24 cellular contexts compared by ENCODE assay signal in the genomic region with DNA sequence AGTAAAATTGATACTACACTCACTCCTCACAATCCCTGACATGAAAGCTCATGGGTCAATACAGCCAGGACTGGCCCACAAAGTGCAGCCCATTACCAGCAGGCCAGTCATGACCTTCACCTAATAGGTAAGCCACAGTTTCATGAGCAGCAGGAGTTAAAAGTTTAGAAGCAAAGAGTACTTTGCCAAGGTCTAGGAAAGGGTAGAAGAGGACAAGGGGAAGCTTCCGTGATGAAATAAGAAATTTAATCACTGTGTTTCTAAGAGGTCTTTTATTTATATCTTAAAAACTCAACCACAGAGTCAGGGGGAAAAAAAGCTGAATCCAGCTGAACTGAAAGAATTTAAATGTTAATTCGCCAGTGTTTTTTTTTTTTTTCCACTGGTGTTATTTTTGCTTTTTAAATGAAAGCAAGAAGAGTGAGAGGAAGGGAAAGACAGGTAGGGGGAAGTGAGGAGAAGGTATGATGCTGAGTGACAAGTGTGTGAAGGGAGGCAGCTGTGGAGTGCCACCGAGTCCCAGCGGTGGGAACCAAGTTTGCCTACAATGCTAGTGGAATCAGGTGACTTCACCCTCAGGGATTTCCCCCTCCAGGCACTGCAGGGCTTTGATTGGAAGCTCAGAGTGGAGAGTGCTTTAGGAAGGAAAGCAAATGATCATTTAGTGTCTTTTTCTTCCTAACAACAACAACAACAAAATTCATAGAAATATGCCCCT.
DNase-seq lines count a peak whose midpoint lies in the region; ATAC-seq, FAIRE-seq and TF ChIP-seq lines count a peak whose summit lies in the region.
"Had no signal": no experiment of that assay in that cellular context is flagged by ENCODE, and none has a peak within 500 bp of the region (broad histone marks: within the 10 kb centered on the region; RNA-seq: fewer than 3 reads in every experiment).

No MANE protein-coding gene starts in this region.

- H3K4ac ChIP-seq in H9 (ENCODE audit: low read depth, low read length): no peak overlapping the region

- H3K27ac Mint-ChIP-seq in H9: no peak overlapping the region
- no peak overlapping the region for H3K27ac Mint-ChIP-seq in natural killer cell treated with Interleukin-12 subunit alpha and Interleukin-12 subunit beta and Interleukin-15 and Interleukin-18, amount 100 ng/mL, for 72 hours
- H3K27ac Mint-ChIP-seq: activated CD4-positive, alpha-beta T cell treated with anti-CD3 and anti-CD28 coated beads, Interleukin-2, amount 10 ng/mL, durations not matched to agents 24 days and 14 days; activated naive CD8-positive, alpha-beta T cell treated with anti-CD3 and anti-CD28 coated beads, Interleukin-2, amount 50 U/mL, for 24 hours; CD4-positive, CD25-positive, alpha-beta regulatory T cell had no signal

- no peak overlapping the region for H3K23ac ChIP-seq in H9 (ENCODE audit: insufficient read length, low read depth, low read length)

- no peak overlapping the region for H2BK20ac ChIP-seq in H9 (ENCODE audit: low read depth, low read length, poor library complexity, severe bottlenecking)

- no peak for TF ChIP-seq EP300 in esophagus muscularis mucosa (IDR thresholded peaks at IDR 0.05)

- no peaks in the 10 kb centered on the region for H3K23me2 ChIP-seq in H9 (ENCODE audit: insufficient read length, low read depth, low read length, poor library complexity, severe bottlenecking)

- H3K79me2 ChIP-seq in H9 (ENCODE audit: insufficient read depth, low read length): no peaks in the 10 kb centered on the region

- DNase-seq in GM12891 (ENCODE audit: insufficient read length, low spot score): no peak
- peak; percentile 28 for DNase-seq in H9
- peak; percentile 21 for DNase-seq in esophagus muscularis mucosa (ENCODE audit: extremely low spot score)
- no peak for DNase-seq in psoas muscle
- no peak for DNase-seq in substantia nigra (lab: John Stamatoyannopoulos, UW)
- no peak for DNase-seq in natural killer cell treated with Interleukin-12 subunit alpha and Interleukin-12 subunit beta and Interleukin-15 and Interleukin-18, amount 100 ng/mL, for 72 hours (ENCODE audit: low spot score)
- DNase-seq: activated CD4-positive, alpha-beta T cell treated with anti-CD3 and anti-CD28 coated beads, Interleukin-2, amount 10 ng/mL, durations not matched to agents 24 days and 14 days; activated gamma-delta T cell treated with Interleukin-2 at 50 U/mL for 16 hours; activated naive CD8-positive, alpha-beta T cell treated with anti-CD3 and anti-CD28 coated beads, Interleukin-2, amount 50 U/mL, for 24 hours; activated T-cell treated with anti-CD3 and anti-CD28 coated beads, Interleukin-2, amount 50 U/mL, for 4 hours; CD4-positive, CD25-positive, alpha-beta regulatory T cell; islet precursor cell; NCI-H1694; NCI-H524 treated with DMSO at 0.1 percent for 48 hours; NK-92 treated with Interleukin-12 subunit alpha and Interleukin-12 subunit beta, amount 100 ng/mL, for 24 hours; right lobe of liver; SIG-M5; stimulated activated CD4-positive, alpha-beta T cell treated with anti-CD3 and anti-CD28 coated beads, Interleukin-2, amount 100 ng/mL, for 48 hours had no signal

- no peak overlapping the region for H2BK15ac ChIP-seq in H9 (ENCODE audit: low read depth, low read length)

- H3K9me3 ChIP-seq in H9 (ENCODE audit: control insufficient read depth, low read depth, low read length) (no peaks in the 10 kb centered on the region), esophagus muscularis mucosa (no peaks in the 10 kb centered on the region), psoas muscle (no peaks in the 10 kb centered on the region)
- H3K9me3 ChIP-seq: gastroesophageal sphincter, right lobe of liver had no signal

- no peak overlapping the region for H4K5ac ChIP-seq in H9 (ENCODE audit: insufficient read length, low read depth, low read length)

- no peak for FAIRE-seq in GM12891 (lab: Jason Lieb, UNC)
- FAIRE-seq: endometrium, GM19239 had no signal

- no peaks in the 10 kb centered on the region for H3K36me3 Mint-ChIP-seq in H9 (ENCODE audit: insufficient read depth in 1 of 3, low read depth in 3 of 3)
- H3K36me3 Mint-ChIP-seq in natural killer cell treated with Interleukin-12 subunit alpha and Interleukin-12 subunit beta and Interleukin-15 and Interleukin-18, amount 100 ng/mL, for 72 hours: no peaks in the 10 kb centered on the region
- H3K36me3 Mint-ChIP-seq: CD4-positive, CD25-positive, alpha-beta regulatory T cell had no signal

- WGBS in H9 (ENCODE audit: extremely low coverage, insufficient read length, low lambda C conversion rate): no CpG with 5 or more reads among the region's 4 CpGs
- 33% methylated on average over 4 of the region's 4 CpGs for WGBS in esophagus muscularis mucosa
- 18 to 44% (median 22%) methylated on average over 4 of the region's 4 CpGs for WGBS in psoas muscle, 3 donors

- no peak overlapping the region for H2BK12ac ChIP-seq in H9 (ENCODE audit: insufficient read length, low read depth, low read length)

- no peak overlapping the region for H2AFZ ChIP-seq in H9 (ENCODE audit: low read length)

- H3K27me3 Mint-ChIP-seq in H9 (ENCODE audit: low read depth): no peaks in the 10 kb centered on the region
- H3K27me3 Mint-ChIP-seq in natural killer cell treated with Interleukin-12 subunit alpha and Interleukin-12 subunit beta and Interleukin-15 and Interleukin-18, amount 100 ng/mL, for 72 hours: peaks cover 27 to 35% of the 10 kb centered on the region in 2 donors

- no peak overlapping the region for H2BK5ac ChIP-seq in H9 (ENCODE audit: insufficient read length, low read length)

- H4K91ac ChIP-seq in H9 (ENCODE audit: insufficient read length, low read depth, low read length): no peak overlapping the region

- intact Hi-C loops in esophagus muscularis mucosa (cut with DNase I) (no loop called here), psoas muscle (cut with DNase I) (no loop called here)

- no peak overlapping the region for H2BK120ac ChIP-seq in H9 (ENCODE audit: low read depth, low read length, poor library complexity, severe bottlenecking)

- no peaks in the 10 kb centered on the region for H3K9me3 Mint-ChIP-seq in H9
- no peaks in the 10 kb centered on the region for H3K9me3 Mint-ChIP-seq in natural killer cell treated with Interleukin-12 subunit alpha and Interleukin-12 subunit beta and Interleukin-15 and Interleukin-18, amount 100 ng/mL, for 72 hours
- H3K9me3 Mint-ChIP-seq: activated CD4-positive, alpha-beta T cell treated with anti-CD3 and anti-CD28 coated beads, Interleukin-2, amount 10 ng/mL, durations not matched to agents 24 days and 14 days; activated naive CD8-positive, alpha-beta T cell treated with anti-CD3 and anti-CD28 coated beads, Interleukin-2, amount 50 U/mL, for 24 hours; activated T-cell treated with anti-CD3 and anti-CD28 coated beads, Interleukin-2, amount 50 U/mL, for 4 hours; neural crest cell had no signal

- H3T11ph ChIP-seq in H9 (ENCODE audit: low read length): no peak overlapping the region

- H3K79me1 ChIP-seq in H9 (ENCODE audit: insufficient read depth, low read depth, low read length, poor library complexity, severe bottlenecking): no peaks in the 10 kb centered on the region

- TF ChIP-seq CTCF in H9 (conservative IDR thresholded peaks at IDR 0.05) (no peak), esophagus muscularis mucosa (IDR thresholded peaks at IDR 0.05) (no peak), psoas muscle (IDR thresholded peaks at IDR 0.05) (no peak)

- H3K27ac ChIP-seq in H9 (ENCODE audit: insufficient read length, low read depth, low read length) (no peak overlapping the region), esophagus muscularis mucosa (replicated peaks in 1 of 4) (no peak overlapping the region), psoas muscle (no peak overlapping the region), substantia nigra (ENCODE audit: low read depth, low read length, poor library complexity, severe bottlenecking) (no peak overlapping the region)
- H3K27ac ChIP-seq: gastroesophageal sphincter, right lobe of liver, VCaP had no signal

- no peaks in the 10 kb centered on the region for H3K36me3 ChIP-seq in esophagus muscularis mucosa
- no peaks in the 10 kb centered on the region for H3K36me3 ChIP-seq in psoas muscle (ENCODE audit: insufficient read depth in 1 of 2, low read depth in 1 of 2)
- H3K36me3 ChIP-seq: gastroesophageal sphincter, right lobe of liver had no signal

- no peak overlapping the region for H3K9ac ChIP-seq in H9 (ENCODE audit: extremely low read depth, insufficient read length, low read length)

- no peak overlapping the region for H3K14ac ChIP-seq in H9 (ENCODE audit: insufficient read depth, low read length)

- no peak overlapping the region for H3K18ac ChIP-seq in H9 (ENCODE audit: insufficient read length, low read depth, low read length)

- no peaks in the 10 kb centered on the region for H4K20me1 ChIP-seq in H9 (ENCODE audit: control insufficient read depth, insufficient read depth, insufficient read length)

- peaks cover 6% of the 10 kb centered on the region in 2 experiments; a peak in 3 of 4 replicates for H3K4me1 Mint-ChIP-seq in H9
- H3K4me1 Mint-ChIP-seq in natural killer cell treated with Interleukin-12 subunit alpha and Interleukin-12 subunit beta and Interleukin-15 and Interleukin-18, amount 100 ng/mL, for 72 hours (ENCODE audit: low read depth in 2 of 2): peaks cover 0 to 8% of the 10 kb centered on the region in 2 donors
- H3K4me1 Mint-ChIP-seq: activated naive CD8-positive, alpha-beta T cell treated with anti-CD3 and anti-CD28 coated beads, Interleukin-2, amount 50 U/mL, for 24 hours; CD4-positive, CD25-positive, alpha-beta regulatory T cell; neural crest cell had no signal

- H3K4me3 Mint-ChIP-seq in H9: no peak overlapping the region
- H3K4me3 Mint-ChIP-seq in natural killer cell treated with Interleukin-12 subunit alpha and Interleukin-12 subunit beta and Interleukin-15 and Interleukin-18, amount 100 ng/mL, for 72 hours: no peak overlapping the region
- H3K4me3 Mint-ChIP-seq: activated CD4-positive, alpha-beta T cell treated with anti-CD3 and anti-CD28 coated beads, Interleukin-2, amount 10 ng/mL, durations not matched to agents 24 days and 14 days; activated naive CD8-positive, alpha-beta T cell treated with anti-CD3 and anti-CD28 coated beads, Interleukin-2, amount 50 U/mL, for 24 hours; activated T-cell treated with anti-CD3 and anti-CD28 coated beads, Interleukin-2, amount 50 U/mL, for 4 hours; CD4-positive, CD25-positive, alpha-beta regulatory T cell; neural crest cell had no signal

- H3K27me3 ChIP-seq in H9 (ENCODE audit: insufficient read depth, low read length) (no peaks in the 10 kb centered on the region), esophagus muscularis mucosa (no peaks in the 10 kb centered on the region), psoas muscle (ENCODE audit: insufficient read depth in 3 of 3, low read length in 2 of 3) (no peaks in the 10 kb centered on the region)
- H3K27me3 ChIP-seq: gastroesophageal sphincter, right lobe of liver had no signal

- ATAC-seq in psoas muscle (peak in 3 of 4 donors; percentile 48 to 52 (median 49)), HG03135 (IDR thresholded peaks at IDR 0.05; ENCODE audit: unreplicated experiment) (no peak)
- ATAC-seq in natural killer cell treated with Interleukin-12 subunit alpha and Interleukin-12 subunit beta and Interleukin-15 and Interleukin-18, amount 100 ng/mL, for 72 hours: no peak
- ATAC-seq: activated naive CD8-positive, alpha-beta T cell treated with anti-CD3 and anti-CD28 coated beads, Interleukin-2, amount 50 U/mL, for 24 hours; activated T-cell treated with anti-CD3 and anti-CD28 coated beads, Interleukin-2, amount 50 U/mL, for 4 hours; gastroesophageal sphincter had no signal

- peaks cover 5% of the 10 kb centered on the region; the same call in 1 of the 2 replicates for H3K4me1 ChIP-seq in H9 (ENCODE audit: insufficient read depth, low read length)
- peaks cover 28 to 42% (median 37%) of the 10 kb centered on the region in 4 donors for H3K4me1 ChIP-seq in esophagus muscularis mucosa
- peaks cover 24% of the 10 kb centered on the region for H3K4me1 ChIP-seq in psoas muscle
- H3K4me1 ChIP-seq: right lobe of liver had no signal

- H3K4me3 ChIP-seq in esophagus muscularis mucosa: no peak overlapping the region
- H3K4me3 ChIP-seq in psoas muscle: no peak overlapping the region
- H3K4me3 ChIP-seq: gastroesophageal sphincter, right lobe of liver had no signal

- H2AK5ac ChIP-seq in H9 (ENCODE audit: insufficient read length, low read length): no peak overlapping the region

- no peak overlapping the region for H3K4me2 ChIP-seq in H9 (ENCODE audit: insufficient read depth, insufficient read length, low read length)

- no peak overlapping the region for H3K56ac ChIP-seq in H9 (ENCODE audit: insufficient read length, low read depth, low read length)

- TF ChIP-seq POLR2A in GM12891 (IDR thresholded peaks at IDR 0.05; ENCODE audit: low read depth, low read length): no peak
- TF ChIP-seq POLR2A in esophagus muscularis mucosa (IDR thresholded peaks at IDR 0.05; ENCODE audit: low read depth): no peak

- no peak overlapping the region for H4K8ac ChIP-seq in H9 (replicated peaks; ENCODE audit: insufficient read length, low read depth, low read length)

Comparison
In these comparisons a context has a peak if more than half of its experiments do, and no peak if none do; other contexts are left out.
1. DNase-seq: peak in H9 (single experiment) and esophagus muscularis mucosa (single experiment); none in GM12891 (single experiment), psoas muscle (0 of 2), substantia nigra (0 of 49) and natural killer cell treated with Interleukin-12 subunit alpha and Interleukin-12 subunit beta and Interleukin-15 and Interleukin-18, amount 100 ng/mL, for 72 hours (single experiment).
2. ATAC-seq: peak in psoas muscle (3 of 4); none in HG03135 (single experiment) and natural killer cell treated with Interleukin-12 subunit alpha and Interleukin-12 subunit beta and Interleukin-15 and Interleukin-18, amount 100 ng/mL, for 72 hours (0 of 2).